8 cellular contexts compared by ENCODE assay signal in the genomic region with DNA sequence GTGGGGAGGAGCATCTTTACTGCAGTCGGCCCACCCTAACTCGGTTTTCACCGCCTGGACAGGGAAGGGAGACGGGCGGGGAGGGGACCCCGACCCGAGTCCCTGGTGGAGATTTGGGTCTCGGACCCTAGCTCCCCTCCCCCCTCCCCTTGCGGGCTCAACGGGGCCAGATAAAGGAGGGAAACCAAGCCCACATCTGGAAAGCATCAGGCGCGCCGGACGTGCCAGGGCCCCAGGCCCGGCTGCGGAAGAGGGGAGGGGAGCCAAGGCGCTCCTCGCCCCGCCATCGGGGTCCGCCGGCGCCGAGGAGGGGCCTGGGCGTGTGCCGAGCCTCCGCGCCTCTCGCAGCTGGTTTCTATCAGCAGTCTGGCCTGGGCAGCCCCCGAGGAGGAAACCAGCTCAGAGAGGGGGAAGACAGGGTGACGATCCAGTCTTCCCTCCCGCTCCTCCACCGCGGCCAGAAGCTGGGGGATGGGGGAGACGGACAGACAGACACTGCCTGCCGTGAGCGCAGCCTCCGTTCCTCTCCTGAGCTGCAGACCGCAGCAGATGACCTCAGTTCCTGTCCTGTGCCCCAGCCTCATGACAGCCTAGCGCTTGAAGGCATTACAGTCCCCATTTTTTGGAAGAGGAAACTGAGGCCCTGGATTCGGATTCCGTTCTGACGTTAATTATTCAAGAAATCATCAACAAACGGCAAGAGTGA. TPM values are rescaled to one million over a fixed set of nuclear protein-coding genes. Genes with fewer than 3 reads are reported as not detected.
DNase-seq lines count a peak whose midpoint lies in the region; ATAC-seq and TF ChIP-seq lines count a peak whose summit lies in the region.

No MANE protein-coding gene starts in this region.

- H3K79me1 ChIP-seq in H9 (ENCODE audit: insufficient read depth, low read depth, low read length, poor library complexity, severe bottlenecking), result no peaks in the 10 kb centered on the region

- H3K9me3 Mint-ChIP-seq in CD14-positive monocyte (peaks cover 0 to 5% (median 1%) of the 10 kb centered on the region in 7 donors), H9 (no peaks in the 10 kb centered on the region)

- H4K8ac ChIP-seq in H9 (replicated peaks; ENCODE audit: insufficient read length, low read depth, low read length), result no peak overlapping the region

- no peak overlapping the region for H2BK120ac ChIP-seq in H9 (ENCODE audit: low read depth, low read length, poor library complexity, severe bottlenecking)

- ATAC-seq in HG03571 (IDR thresholded peaks at IDR 0.05; ENCODE audit: unreplicated experiment), result no peak

- H3K27ac Mint-ChIP-seq in CD14-positive monocyte (peak overlapping the region in 2 of 7 donors; percentile 37 to 52), H9 (no peak overlapping the region)

- intact Hi-C loops in CD14-positive monocyte (cut with micrococcal nuclease) (no loop called here), prostate gland (cut with DNase I) (no loop called here)

- peaks cover 25% of the 10 kb centered on the region for H3K4me1 Mint-ChIP-seq in CD14-positive monocyte
- H3K4me1 Mint-ChIP-seq in H9, result peaks cover 5 to 12% of the 10 kb centered on the region in 2 experiments

- no peak overlapping the region for H3K56ac ChIP-seq in H9 (ENCODE audit: insufficient read length, low read depth, low read length)

- TF ChIP-seq POLR2A in prostate gland (IDR thresholded peaks at IDR 0.05), result no peak

- peak; percentile 90 for DNase-seq in CD14-positive monocyte (ENCODE audit: low spot score)
- DNase-seq in H9, result no peak
- DNase-seq in UCSD-AML1 (lab: John Stamatoyannopoulos, UW; ENCODE audit: unreplicated experiment), result peak; percentile 50
- peak; percentile 91 to 95 for DNase-seq in cardiac muscle cell (ENCODE audit: low read depth in 1 of 2, low spot score in 1 of 2)
- DNase-seq in prostate gland (ENCODE audit: low spot score), result no peak
- DNase-seq in NCI-H1694 treated with DMSO at 0.1 percent for 48 hours (lab: John Stamatoyannopoulos, UW), result no peak
- no peak for DNase-seq in stimulated activated naive CD4-positive, alpha-beta T cell treated with Interleukin-2 at 50 U/mL for 16 hours (lab: John Stamatoyannopoulos, UW)

- H3K4ac ChIP-seq in H9 (ENCODE audit: low read depth, low read length), result no peak overlapping the region

- no peak for TF ChIP-seq CTCF in CD14-positive monocyte (IDR thresholded peaks at IDR 0.05)
- TF ChIP-seq CTCF in H9 (conservative IDR thresholded peaks at IDR 0.05), result no peak
- no peak for TF ChIP-seq CTCF in cardiac muscle cell (IDR thresholded peaks at IDR 0.05; ENCODE audit: low read depth, low read length)
- TF ChIP-seq CTCF in prostate gland (IDR thresholded peaks at IDR 0.05), result no peak

- no peaks in the 10 kb centered on the region for H3K79me2 ChIP-seq in H9 (ENCODE audit: insufficient read depth, low read length)

- H3K18ac ChIP-seq in H9 (ENCODE audit: insufficient read length, low read depth, low read length), result no peak overlapping the region

- no peak overlapping the region for H2BK5ac ChIP-seq in H9 (ENCODE audit: insufficient read length, low read length)

- no peak overlapping the region; the same call in 1 of the 2 replicates for H3K14ac ChIP-seq in H9 (ENCODE audit: insufficient read depth, low read length)

- H3K4me3 Mint-ChIP-seq in CD14-positive monocyte, result no peak overlapping the region
- H3K4me3 Mint-ChIP-seq in H9, result no peak overlapping the region

- no peak overlapping the region for H4K91ac ChIP-seq in H9 (ENCODE audit: insufficient read length, low read depth, low read length)

- H3K9ac ChIP-seq in H9 (ENCODE audit: extremely low read depth, insufficient read length, low read length), result no peak overlapping the region

- H3K27me3 ChIP-seq in H9 (ENCODE audit: insufficient read depth, low read length), result peaks cover 18% of the 10 kb centered on the region; the same call in 1 of the 2 replicates
- H3K27me3 ChIP-seq in cardiac muscle cell, result peaks cover 4% of the 10 kb centered on the region
- no peaks in the 10 kb centered on the region for H3K27me3 ChIP-seq in prostate gland (replicated peaks; ENCODE audit: insufficient read depth)

- H3K36me3 ChIP-seq in cardiac muscle cell (no peaks in the 10 kb centered on the region), prostate gland (no peaks in the 10 kb centered on the region)

- H4K5ac ChIP-seq in H9 (ENCODE audit: insufficient read length, low read depth, low read length), result no peak overlapping the region

- peaks cover 18% of the 10 kb centered on the region for H3K23me2 ChIP-seq in H9 (ENCODE audit: insufficient read length, low read depth, low read length, poor library complexity, severe bottlenecking)

- H3K4me2 ChIP-seq in H9 (ENCODE audit: insufficient read depth, insufficient read length, low read length), result peak overlapping the region; percentile 63

- H3K36me3 Mint-ChIP-seq in CD14-positive monocyte (no peaks in the 10 kb centered on the region), H9 (ENCODE audit: insufficient read depth in 1 of 3, low read depth in 3 of 3) (no peaks in the 10 kb centered on the region)

- no peak overlapping the region for H2AFZ ChIP-seq in H9 (ENCODE audit: low read length)

- H3K27me3 Mint-ChIP-seq in CD14-positive monocyte (ENCODE audit: low read depth in 3 of 3) (peaks cover 27 to 50% (median 44%) of the 10 kb centered on the region in 3 donors), H9 (ENCODE audit: low read depth) (peaks cover 55% of the 10 kb centered on the region)

- H2BK12ac ChIP-seq in H9 (ENCODE audit: insufficient read length, low read depth, low read length), result no peak overlapping the region

- no CpG with 5 or more reads among the region's 44 CpGs for WGBS in H9 (ENCODE audit: extremely low coverage, insufficient read length, low lambda C conversion rate)
- WGBS in prostate gland, result 4% methylated on average over 39 of the region's 44 CpGs

- H2BK20ac ChIP-seq in H9 (ENCODE audit: low read depth, low read length, poor library complexity, severe bottlenecking), result no peak overlapping the region

- no peak overlapping the region for H2BK15ac ChIP-seq in H9 (ENCODE audit: low read depth, low read length)

- no peaks in the 10 kb centered on the region for H4K20me1 ChIP-seq in H9 (ENCODE audit: control insufficient read depth, insufficient read depth, insufficient read length)

- H3K4me1 ChIP-seq in H9 (ENCODE audit: insufficient read depth, low read length) (no peaks in the 10 kb centered on the region), cardiac muscle cell (ENCODE audit: low read depth) (peaks cover 25% of the 10 kb centered on the region), prostate gland (replicated peaks) (peaks cover 3% of the 10 kb centered on the region)

- H3K9me3 ChIP-seq in H9 (ENCODE audit: control insufficient read depth, low read depth, low read length), result no peaks in the 10 kb centered on the region
- no peaks in the 10 kb centered on the region for H3K9me3 ChIP-seq in cardiac muscle cell (ENCODE audit: low read depth)
- H3K9me3 ChIP-seq in prostate gland, result no peaks in the 10 kb centered on the region

- H3K23ac ChIP-seq in H9 (ENCODE audit: insufficient read length, low read depth, low read length), result no peak overlapping the region

- H2AK5ac ChIP-seq in H9 (ENCODE audit: insufficient read length, low read length), result no peak overlapping the region

- no peak overlapping the region for H3K27ac ChIP-seq in H9 (ENCODE audit: insufficient read length, low read depth, low read length)
- H3K27ac ChIP-seq in cardiac muscle cell, result peak overlapping the region; percentile 70
- peak overlapping the region; percentile 69 to 73 for H3K27ac ChIP-seq in prostate gland

- H3K4me3 ChIP-seq in cardiac muscle cell, result peak overlapping the region; percentile 45
- peak overlapping the region; percentile 20 to 37 for H3K4me3 ChIP-seq in prostate gland

- H3T11ph ChIP-seq in H9 (ENCODE audit: low read length), result no peak overlapping the region

RNA-seq across cellular contexts. Expression of gene GNG8, which starts 3.5 kb away (rescaled TPM):
- not detected for polyA plus RNA-seq in CD14-positive monocyte
- total RNA-seq in H9 (2021), result not detected in 2 replicates
- total RNA-seq in cardiac muscle cell, result not detected in 2 replicates
- 6.8 and 16.2 TPM in 2 replicates for polyA plus RNA-seq in cardiac muscle cell
- total RNA-seq in prostate gland, result not detected

RNA-seq across cellular contexts. Expression of gene PTGIR, which starts 14.6 kb away (rescaled TPM):
- polyA plus RNA-seq in CD14-positive monocyte (10 to 100 TPM; 12.8 to 14.1 TPM), cardiac muscle cell (0.82 TPM in 1 of 2 replicates, not detected in the other)
- total RNA-seq in H9 (2021) (not detected in 2 replicates), cardiac muscle cell (0.12 and 0.35 TPM in 2 replicates), prostate gland (1 to 10 TPM in 1 of 2 donors, not detected in 1; 2.2 TPM)

RNA-seq across cellular contexts. Expression of gene DACT3, which starts 21.5 kb away (rescaled TPM):
- polyA plus RNA-seq in CD14-positive monocyte (under 1 TPM; 0.05 to 0.09 TPM), cardiac muscle cell (107 and 153 TPM in 2 replicates)
- total RNA-seq in H9 (2021) (0.87 and 1.1 TPM in 2 replicates), cardiac muscle cell (115 and 142 TPM in 2 replicates), prostate gland (10 to 100 TPM in 1 of 2 donors, 1 to 10 TPM in 1; 8.6 to 28.1 TPM)

RNA-seq across cellular contexts. Expression of gene CALM3, which starts 38.4 kb away (rescaled TPM):
- polyA plus RNA-seq in CD14-positive monocyte, result 100 to 1,000 TPM; 165 to 177 TPM
- 339 and 343 TPM in 2 replicates for total RNA-seq in H9 (2021)
- total RNA-seq in cardiac muscle cell, result 414 and 867 TPM in 2 replicates
- 412 and 576 TPM in 2 replicates for polyA plus RNA-seq in cardiac muscle cell
- total RNA-seq in prostate gland, result 100 to 1,000 TPM; 166 to 171 TPM

Comparison
In these comparisons a context has a peak if more than half of its experiments do, and no peak if none do; other contexts are left out.
1. DNase-seq: peak in CD14-positive monocyte (single experiment), UCSD-AML1 (single experiment) and cardiac muscle cell (2 of 2); none in H9 (single experiment), prostate gland (single experiment), NCI-H1694 treated with DMSO at 0.1 percent for 48 hours (single experiment) and stimulated activated naive CD4-positive, alpha-beta T cell treated with Interleukin-2 at 50 U/mL for 16 hours (single experiment).